10 cellular contexts compared by ENCODE assay signal in genomic region chr1:224851850-224852261, GRCh38.
DNase-seq lines count a peak whose midpoint lies in the region; ATAC-seq, FAIRE-seq and TF ChIP-seq lines count a peak whose summit lies in the region.
"Had no signal": no experiment of that assay in that cellular context is flagged by ENCODE, and none has a peak within 500 bp of the region (broad histone marks: within the 10 kb centered on the region; RNA-seq: fewer than 3 reads in every experiment).

No MANE protein-coding gene starts in this region.

- TF ChIP-seq CTCF in HCT116 (IDR thresholded peaks at IDR 0.05 in 2 of 3, conservative IDR thresholded peaks at IDR 0.05 in 1 of 3; ENCODE audit: borderline replicate concordance in 1 of 3, insufficient read depth in 1 of 3, low read depth in 2 of 3, low read length in 2 of 3) = no peak
- peak; percentile 2 for TF ChIP-seq CTCF in SU-DHL-6 (IDR thresholded peaks at IDR 0.05; ENCODE audit: insufficient read depth, low read length, poor library complexity, severe bottlenecking)
- TF ChIP-seq CTCF in pancreas (IDR thresholded peaks at IDR 0.05) = peak in 1 of 4 donors; percentile 7
- TF ChIP-seq CTCF in hepatocyte (IDR thresholded peaks at IDR 0.05; ENCODE audit: poor library complexity) = no peak

- DNase-seq in activated T-cell treated with anti-CD3 and anti-CD28 coated beads, Interleukin-2, amount 50 U/mL, for 72 hours = no peak
- DNase-seq in activated T-cell treated with anti-CD3 and anti-CD28 coated beads, Interleukin-2, amount 50 U/mL, for 4 hours = no peak
- no peak for DNase-seq in HCT116 (ENCODE audit: low read depth, low spot score)
- peak; percentile 56 to 89 (median 71) for DNase-seq in pancreas
- DNase-seq in hepatocyte (ENCODE audit: low spot score) = no peak
- no peak for DNase-seq in immature natural killer cell

- H2AFZ ChIP-seq in HCT116 (ENCODE audit: low read depth, low read length, poor library complexity, severe bottlenecking) (peak overlapping the region; percentile 10), SU-DHL-6 (ENCODE audit: low read depth, low read length, severe bottlenecking) (no peak overlapping the region), hepatocyte (no peak overlapping the region)

- ATAC-seq in activated T-cell treated with anti-CD3 and anti-CD28 coated beads, Interleukin-2, amount 50 U/mL, for 72 hours (replicated peaks in 1 of 2) = peak; percentile 28 to 44
- ATAC-seq in activated T-cell treated with anti-CD3 and anti-CD28 coated beads, Interleukin-2, amount 50 U/mL, for 4 hours = no peak
- ATAC-seq in HCT116 (peak; percentile 62), pancreas (peak; percentile 90 to 95 (median 92)), GM18861 (IDR thresholded peaks at IDR 0.05; ENCODE audit: unreplicated experiment) (no peak)

- no peak overlapping the region for H3K27ac Mint-ChIP-seq in activated T-cell treated with anti-CD3 and anti-CD28 coated beads, Interleukin-2, amount 50 U/mL, for 72 hours
- no peak overlapping the region for H3K27ac Mint-ChIP-seq in immature natural killer cell
- H3K27ac Mint-ChIP-seq: stimulated activated naive B cell treated with anti-CD40 and anti-IgM and Interleukin-4, amounts not matched to agents 10 μg/mL and 1 μg/mL and 100 μg/mL, for 72 hours had no signal

- H3K4me3 Mint-ChIP-seq in activated T-cell treated with anti-CD3 and anti-CD28 coated beads, Interleukin-2, amount 50 U/mL, for 72 hours = no peak overlapping the region
- no peak overlapping the region for H3K4me3 Mint-ChIP-seq in activated T-cell treated with anti-CD3 and anti-CD28 coated beads, Interleukin-2, amount 50 U/mL, for 4 hours
- no peak overlapping the region for H3K4me3 Mint-ChIP-seq in immature natural killer cell
- H3K4me3 Mint-ChIP-seq: stimulated activated naive B cell treated with anti-CD40 and anti-IgM and Interleukin-4, amounts not matched to agents 10 μg/mL and 1 μg/mL and 100 μg/mL, for 72 hours had no signal

- H4K20me1 ChIP-seq in HCT116 (ENCODE audit: insufficient read depth) (no peaks in the 10 kb centered on the region), SU-DHL-6 (ENCODE audit: low read depth, low read length) (no peaks in the 10 kb centered on the region), hepatocyte (ENCODE audit: insufficient read depth, poor library complexity, severe bottlenecking) (no peaks in the 10 kb centered on the region)

- H3K4me1 Mint-ChIP-seq in activated T-cell treated with anti-CD3 and anti-CD28 coated beads, Interleukin-2, amount 50 U/mL, for 72 hours (ENCODE audit: low read depth) = no peaks in the 10 kb centered on the region
- H3K4me1 Mint-ChIP-seq in activated T-cell treated with anti-CD3 and anti-CD28 coated beads, Interleukin-2, amount 50 U/mL, for 4 hours (ENCODE audit: low read depth) = no peaks in the 10 kb centered on the region
- H3K4me1 Mint-ChIP-seq in immature natural killer cell = no peaks in the 10 kb centered on the region
- H3K4me1 Mint-ChIP-seq: stimulated activated naive B cell treated with anti-CD40 and anti-IgM and Interleukin-4, amounts not matched to agents 10 μg/mL and 1 μg/mL and 100 μg/mL, for 72 hours had no signal

- POLR2A ChIA-PET in HCT116 (lab: Charles Lee) = interaction anchor here (1.3 kb wide), 1 partner anchor 71 kb away, joined by 3 read pairs; no protein-coding TSS in a partner anchor

- RAD21 ChIA-PET in HCT116 (lab: Charles Lee; ENCODE audit: low non-redundant PET in 1 of 2, low total read pairs in 2 of 2, uncharacterized antibody in 2 of 2, unreplicated experiment in 2 of 2) = interaction anchor here (1.2 to 1.5 kb wide), 3 partner anchors 151 to 339 kb away, joined by 3 to 6 read pairs (median 4); no protein-coding TSS in a partner anchor

- no peak for TF ChIP-seq RAD21 in HCT116 (IDR thresholded peaks at IDR 0.05; ENCODE audit: low read depth)

- H3K36me3 ChIP-seq in HCT116 (ENCODE audit: control insufficient read depth in 1 of 2, insufficient read depth in 2 of 2, low read length in 2 of 2) (no peaks in the 10 kb centered on the region), SU-DHL-6 (ENCODE audit: low read length) (no peaks in the 10 kb centered on the region), pancreas (no peaks in the 10 kb centered on the region), hepatocyte (replicated peaks; ENCODE audit: insufficient read depth, low read depth) (no peaks in the 10 kb centered on the region)

- H3K27ac ChIP-seq in HCT116 (ENCODE audit: low read depth, low read length) (no peak overlapping the region), SU-DHL-6 (ENCODE audit: low read depth, low read length) (no peak overlapping the region), pancreas (peak overlapping the region; percentile 43 to 69 (median 58)), hepatocyte (no peak overlapping the region)

- H3K4me3 ChIP-seq in HCT116 (replicated peaks in 1 of 2; ENCODE audit: low read depth in 1 of 2, low read length in 2 of 2) = no peak overlapping the region
- H3K4me3 ChIP-seq in SU-DHL-6 (ENCODE audit: insufficient read depth, low read length, poor library complexity, severe bottlenecking) = no peak overlapping the region
- H3K4me3 ChIP-seq in pancreas = no peak overlapping the region
- no peak overlapping the region for H3K4me3 ChIP-seq in hepatocyte

- H3K27me3 ChIP-seq in HCT116 (ENCODE audit: insufficient read depth, low read length) (no peaks in the 10 kb centered on the region), SU-DHL-6 (ENCODE audit: low read length) (no peaks in the 10 kb centered on the region), pancreas (no peaks in the 10 kb centered on the region), hepatocyte (no peaks in the 10 kb centered on the region)

- no peaks in the 10 kb centered on the region for H3K36me3 Mint-ChIP-seq in activated T-cell treated with anti-CD3 and anti-CD28 coated beads, Interleukin-2, amount 50 U/mL, for 72 hours (ENCODE audit: insufficient read depth in 2 of 2)
- no peaks in the 10 kb centered on the region for H3K36me3 Mint-ChIP-seq in activated T-cell treated with anti-CD3 and anti-CD28 coated beads, Interleukin-2, amount 50 U/mL, for 4 hours (ENCODE audit: insufficient read depth)
- no peaks in the 10 kb centered on the region for H3K36me3 Mint-ChIP-seq in immature natural killer cell
- H3K36me3 Mint-ChIP-seq: stimulated activated naive B cell treated with anti-CD40 and anti-IgM and Interleukin-4, amounts not matched to agents 10 μg/mL and 1 μg/mL and 100 μg/mL, for 72 hours had no signal

- BruUV-seq in HCT116 (replicated peaks; lab: Mats Ljungman, UMichigan) = no TSS peak

- H3K4me2 ChIP-seq in HCT116 (ENCODE audit: low read length) (no peak overlapping the region), SU-DHL-6 (ENCODE audit: low read depth, low read length, poor library complexity, severe bottlenecking) (no peak overlapping the region), hepatocyte (no peak overlapping the region)

- no peaks in the 10 kb centered on the region for H3F3A ChIP-seq in SU-DHL-6 (ENCODE audit: insufficient read depth)

- FAIRE-seq in pancreas (lab: Jason Lieb, UNC) = no peak
- FAIRE-seq: colon had no signal

- H3K79me2 ChIP-seq in HCT116 (ENCODE audit: insufficient read depth, low read length) (no peaks in the 10 kb centered on the region), SU-DHL-6 (ENCODE audit: insufficient read depth, low read length) (no peaks in the 10 kb centered on the region), hepatocyte (no peaks in the 10 kb centered on the region)

- CTCF ChIA-PET in HCT116 (lab: Charles Lee) = interaction anchor here (0.9 to 3.9 kb wide), 14 partner anchors 9 to 435 kb away, joined by 3 to 35 read pairs (median 5); no protein-coding TSS in a partner anchor

- no peak overlapping the region for H3K9ac ChIP-seq in HCT116 (ENCODE audit: low read length)
- no peak overlapping the region for H3K9ac ChIP-seq in SU-DHL-6 (ENCODE audit: low read length)

- no peaks in the 10 kb centered on the region for H3K9me3 Mint-ChIP-seq in activated T-cell treated with anti-CD3 and anti-CD28 coated beads, Interleukin-2, amount 50 U/mL, for 72 hours
- H3K9me3 Mint-ChIP-seq in activated T-cell treated with anti-CD3 and anti-CD28 coated beads, Interleukin-2, amount 50 U/mL, for 4 hours = no peaks in the 10 kb centered on the region
- H3K9me3 Mint-ChIP-seq in immature natural killer cell = no peaks in the 10 kb centered on the region

- H3K9me3 ChIP-seq in HCT116 (ENCODE audit: control insufficient read depth in 1 of 2, insufficient read depth in 1 of 2, low read depth in 1 of 2, low read length in 2 of 2) (no peaks in the 10 kb centered on the region), SU-DHL-6 (ENCODE audit: insufficient read depth, low read length) (no peaks in the 10 kb centered on the region), pancreas (no peaks in the 10 kb centered on the region), hepatocyte (ENCODE audit: low read depth) (no peaks in the 10 kb centered on the region)

- peaks cover 8% of the 10 kb centered on the region for H3K27me3 Mint-ChIP-seq in activated T-cell treated with anti-CD3 and anti-CD28 coated beads, Interleukin-2, amount 50 U/mL, for 72 hours (ENCODE audit: low read depth)
- H3K27me3 Mint-ChIP-seq in activated T-cell treated with anti-CD3 and anti-CD28 coated beads, Interleukin-2, amount 50 U/mL, for 4 hours (ENCODE audit: low read depth) = peaks cover 3% of the 10 kb centered on the region
- peaks cover 0 to 2% (median 0%) of the 10 kb centered on the region in 3 donors for H3K27me3 Mint-ChIP-seq in immature natural killer cell (ENCODE audit: low read depth in 3 of 3)

- no peak for TF ChIP-seq POLR2A in HCT116 (IDR thresholded peaks at IDR 0.05; ENCODE audit: borderline replicate concordance, extremely low read depth, insufficient read depth, insufficient read length)

- intact Hi-C loops in HCT116 (cut with micrococcal nuclease) (loop anchor here (1.0 to 2.0 kb wide), 2 partner anchors 211 to 339 kb away; no protein-coding TSS in a partner anchor), pancreas (cut with DNase I) (loop anchor here in 2 of 3 donors (10.0 kb wide), 2 partner anchors 207 to 337 kb away; no protein-coding TSS in a partner anchor)

- no peaks in the 10 kb centered on the region for H3K4me1 ChIP-seq in HCT116 (ENCODE audit: control insufficient read depth in 1 of 2, insufficient read depth in 2 of 2, low read length in 2 of 2)
- peaks cover 0 to 10% (median 7%) of the 10 kb centered on the region in 3 donors for H3K4me1 ChIP-seq in pancreas
- H3K4me1 ChIP-seq in hepatocyte (ENCODE audit: insufficient read depth) = no peaks in the 10 kb centered on the region

- WGBS in pancreas, 2 donors = 36 to 37% methylated on average over 9 of the region's 9 CpGs
- WGBS in hepatocyte (ENCODE audit: low lambda C conversion rate, missing lambda C conversion rate) = 75% methylated on average over 9 of the region's 9 CpGs

- no peaks in the 10 kb centered on the region for H3K9me2 ChIP-seq in HCT116 (ENCODE audit: insufficient read depth)
- H3K9me2 ChIP-seq in SU-DHL-6 (replicated peaks; ENCODE audit: insufficient read depth, low read length) = no peaks in the 10 kb centered on the region
- no peaks in the 10 kb centered on the region for H3K9me2 ChIP-seq in hepatocyte (replicated peaks; ENCODE audit: insufficient read depth)

TF ChIP-seq in HCT116, 20 proteins besides CTCF, POLR2A, EP300 and RAD21 (continues in another document):
- TF ChIP-seq SP1 (IDR thresholded peaks at IDR 0.05; ENCODE audit: low read depth) (no peak), ATF3 (IDR thresholded peaks at IDR 0.05) (no peak)

Comparison
In these comparisons a context has a peak if more than half of its experiments do, and no peak if none do; other contexts are left out.
1. ATAC-seq: peak in activated T-cell treated with anti-CD3 and anti-CD28 coated beads, Interleukin-2, amount 50 U/mL, for 72 hours (2 of 2), HCT116 (single experiment) and pancreas (4 of 4); none in activated T-cell treated with anti-CD3 and anti-CD28 coated beads, Interleukin-2, amount 50 U/mL, for 4 hours (0 of 2) and GM18861 (single experiment).
2. DNase-seq: peak in pancreas (6 of 6); none in activated T-cell treated with anti-CD3 and anti-CD28 coated beads, Interleukin-2, amount 50 U/mL, for 72 hours (0 of 2), activated T-cell treated with anti-CD3 and anti-CD28 coated beads, Interleukin-2, amount 50 U/mL, for 4 hours (single experiment), HCT116 (single experiment), hepatocyte (single experiment) and immature natural killer cell (0 of 3).
3. H3K27ac ChIP-seq: peak in pancreas (4 of 4); none in HCT116 (single experiment), SU-DHL-6 (single experiment) and hepatocyte (single experiment).